In the genomic region with DNA sequence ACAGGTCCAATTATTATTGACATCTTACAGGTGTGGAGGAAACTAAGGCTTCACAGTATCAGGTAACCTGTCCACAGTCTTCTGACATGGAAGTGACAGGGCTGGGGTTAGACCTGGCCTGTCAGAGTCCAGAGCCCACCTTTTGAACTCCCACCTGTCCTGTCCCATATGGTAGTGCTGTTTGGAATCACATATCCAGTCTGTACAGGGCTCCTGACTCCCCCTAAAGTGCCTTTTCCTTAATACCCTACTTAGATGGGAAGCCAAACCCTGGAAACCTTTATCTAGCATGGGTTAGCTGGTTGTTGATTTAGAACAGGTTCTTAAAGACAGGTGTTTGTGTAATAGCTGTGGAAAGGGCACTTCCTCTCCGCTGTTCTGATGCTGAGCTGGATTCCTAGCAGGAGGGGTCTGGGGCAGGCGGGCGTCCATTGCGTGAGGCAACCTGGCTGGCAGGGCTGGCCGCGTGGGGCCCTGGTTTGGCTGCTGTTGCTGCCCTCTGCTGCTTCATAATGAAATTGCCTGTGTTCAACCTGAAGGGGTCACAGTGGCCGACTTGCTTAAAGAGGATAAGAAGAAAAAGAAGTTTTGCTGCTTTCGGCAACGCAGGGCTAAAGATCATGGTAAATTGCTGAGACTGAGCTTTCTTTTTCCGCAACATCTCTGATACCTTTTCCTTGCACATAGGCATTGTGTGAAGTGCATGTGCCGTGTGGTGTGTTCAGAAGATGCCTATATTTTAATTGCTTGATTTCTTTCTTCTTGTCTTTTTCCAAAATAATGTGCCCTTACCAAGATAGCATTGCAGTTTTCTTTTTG, we compare ENCODE assay signal across 8 cellular contexts.
DNase-seq lines count a peak whose midpoint lies in the region; ATAC-seq and TF ChIP-seq lines count a peak whose summit lies in the region.

No MANE protein-coding gene starts in this region.

- H3K36me3 Mint-ChIP-seq in activated T-cell treated with anti-CD3 and anti-CD28 coated beads, Interleukin-2, amount 50 U/mL, for 4 hours (ENCODE audit: insufficient read depth) = no peaks in the 10 kb centered on the region
- H3K36me3 Mint-ChIP-seq in nephron (ENCODE audit: low read depth) = no peaks in the 10 kb centered on the region

- peak; percentile 70 for ATAC-seq in GM18505 (IDR thresholded peaks at IDR 0.05; ENCODE audit: unreplicated experiment)
- ATAC-seq in activated T-cell treated with anti-CD3 and anti-CD28 coated beads, Interleukin-2, amount 50 U/mL, for 4 hours = peak; percentile 85 to 86
- peak; percentile 72 for ATAC-seq in stimulated activated naive CD8-positive, alpha-beta T cell treated with anti-CD3 and anti-CD28 coated beads, Interleukin-15, Interleukin-2, amounts not matched to agents 100 U/mL and 50 U/mL, for 24 hours

- H3K27me3 Mint-ChIP-seq in activated T-cell treated with anti-CD3 and anti-CD28 coated beads, Interleukin-2, amount 50 U/mL, for 4 hours (ENCODE audit: low read depth) = no peaks in the 10 kb centered on the region
- peaks cover 10% of the 10 kb centered on the region for H3K27me3 Mint-ChIP-seq in nephron (ENCODE audit: low read depth)

- no peak overlapping the region for H3K4me3 ChIP-seq in fibroblast of mammary gland (ENCODE audit: control insufficient read depth, low read depth, low read length)

- DNase-seq in 8988T = peak; percentile 66
- DNase-seq in HPDE6-E6E7 (ENCODE audit: extremely low spot score) = peak; percentile 15
- DNase-seq in OCI-M1 (lab: John Stamatoyannopoulos, UW) = peak; percentile 86
- DNase-seq in activated T-cell treated with anti-CD3 and anti-CD28 coated beads, Interleukin-2, amount 50 U/mL, for 4 hours = peak; percentile 31
- DNase-seq in fibroblast of mammary gland (ENCODE audit: low read depth) = peak; percentile 60
- peak; percentile 72 for DNase-seq in stimulated activated naive CD8-positive, alpha-beta T cell treated with anti-CD3 and anti-CD28 coated beads, Interleukin-15, Interleukin-2, amounts not matched to agents 100 U/mL and 50 U/mL, for 24 hours

- peaks cover 2% of the 10 kb centered on the region for H3K4me1 Mint-ChIP-seq in activated T-cell treated with anti-CD3 and anti-CD28 coated beads, Interleukin-2, amount 50 U/mL, for 4 hours (ENCODE audit: low read depth)
- H3K4me1 Mint-ChIP-seq in nephron = peaks cover 43% of the 10 kb centered on the region

- no peak overlapping the region for H3K4me3 Mint-ChIP-seq in activated T-cell treated with anti-CD3 and anti-CD28 coated beads, Interleukin-2, amount 50 U/mL, for 4 hours
- H3K4me3 Mint-ChIP-seq in nephron = no peak overlapping the region

- H3K27ac Mint-ChIP-seq in nephron = peak overlapping the region in 2 of 3 experiments; percentile 55 to 60

- no peak for TF ChIP-seq POLR2A in GM18505 (IDR thresholded peaks at IDR 0.05; ENCODE audit: borderline replicate concordance, extremely low read depth, insufficient read depth, insufficient read length)

- TF ChIP-seq CTCF in fibroblast of mammary gland (conservative IDR thresholded peaks at IDR 0.05; ENCODE audit: control insufficient read depth, insufficient read depth, low read depth, low read length) (peak; percentile 72), nephron (IDR thresholded peaks at IDR 0.05; ENCODE audit: unreplicated experiment in 3 of 3) (peak; percentile 76 to 87 (median 81))

- H3K9me3 Mint-ChIP-seq in activated T-cell treated with anti-CD3 and anti-CD28 coated beads, Interleukin-2, amount 50 U/mL, for 4 hours = no peaks in the 10 kb centered on the region
- no peaks in the 10 kb centered on the region for H3K9me3 Mint-ChIP-seq in nephron

Comparison
In these comparisons a context has a peak if more than half of its experiments do, and no peak if none do; other contexts are left out.
1. DNase-seq: peak in every context shown above with its lines; median percentile 86 in OCI-M1; 72 in stimulated activated naive CD8-positive, alpha-beta T cell treated with anti-CD3 and anti-CD28 coated beads, Interleukin-15, Interleukin-2, amounts not matched to agents 100 U/mL and 50 U/mL, for 24 hours; 66 in 8988T; 60 in fibroblast of mammary gland; 31 in activated T-cell treated with anti-CD3 and anti-CD28 coated beads, Interleukin-2, amount 50 U/mL, for 4 hours; 15 in HPDE6-E6E7.